13 cellular contexts compared by ENCODE assay signal in genomic region chr11:69928124-69928523, GRCh38.
"Had no signal": no experiment of that assay in that cellular context is flagged by ENCODE, and none has a peak within 500 bp of the region (broad histone marks: within the 10 kb centered on the region; RNA-seq: fewer than 3 reads in every experiment).

No MANE protein-coding gene starts in this region.

- ATAC-seq: activated naive CD8-positive, alpha-beta T cell treated with anti-CD3 and anti-CD28 coated beads, Interleukin-2, amount 50 U/mL, for 24 hours; left colon had no signal

- DNase-seq: activated CD4-positive, CD25-positive, alpha-beta regulatory T cell treated with anti-CD3 and anti-CD28 coated beads, Interleukin-2, amount 50 U/mL, for 72 hours; activated CD8-positive, alpha-beta memory T cell treated with anti-CD3 and anti-CD28 coated beads for 24 hours; activated CD8-positive, alpha-beta memory T cell treated with anti-CD3 and anti-CD28 coated beads, Interleukin-2, amount 50 U/mL, for 48 hours; activated naive CD8-positive, alpha-beta T cell treated with anti-CD3 and anti-CD28 coated beads, Interleukin-2, amount 50 U/mL, for 24 hours; activated T-cell treated with anti-CD3 and anti-CD28 coated beads, Interleukin-2, amount 50 U/mL, for 48 hours; effector CD8-positive, alpha-beta T cell; midbrain had no signal

- H3K36me3 ChIP-seq: esophagus muscularis mucosa, prostate gland, right atrium auricular region, tibial nerve, uterus had no signal

- H3K27me3 ChIP-seq: right atrium auricular region, uterus had no signal

- H3K4me3 ChIP-seq: esophagus muscularis mucosa, prostate gland, right atrium auricular region, tibial nerve, uterus had no signal

- H3K4me1 ChIP-seq: prostate gland, right atrium auricular region, tibial nerve, uterus had no signal

- H3K27ac ChIP-seq: esophagus muscularis mucosa, prostate gland, right atrium auricular region, tibial nerve, uterus had no signal

- H3K9me3 ChIP-seq: prostate gland, right atrium auricular region, uterus had no signal
